In genomic region chr7:73560035-73560835, GRCh38 we compare ENCODE assay signal across 8 cellular contexts. TPM values are rescaled to one million over a fixed set of nuclear protein-coding genes. Genes with fewer than 3 reads are reported as not detected.
DNase-seq lines count a peak whose midpoint lies in the region; ATAC-seq and TF ChIP-seq lines count a peak whose summit lies in the region.

No MANE protein-coding gene starts in this region.

- POLR2A ChIA-PET in HEK293T (lab: Yijun Ruan, JAX), result interaction anchor here (0.9 to 2.4 kb wide), 3 partner anchors 8 to 38 kb away, joined by 3 to 10 read pairs (median 4); partner anchors contain the start of gene BAZ1B

- H3K4me1 ChIP-seq in OCI-LY3 (ENCODE audit: low read length) (peaks cover 33% of the 10 kb centered on the region), BE2C (no peaks in the 10 kb centered on the region)

- H3K27me3 ChIP-seq in OCI-LY3 (ENCODE audit: low read depth, low read length) (no peaks in the 10 kb centered on the region), BE2C (peaks cover 4% of the 10 kb centered on the region; the same call in 1 of the 2 replicates)

- in situ Hi-C loops in GM13977 (cut with MboI; ENCODE audit: low pct_unique_long_range_greater_than_20kb, low sequenced_read_pairs, unreplicated experiment), result no loop called here

- peak; percentile 87 for DNase-seq in AG08396 (ENCODE audit: low spot score)
- DNase-seq in GM13977 (ENCODE audit: low spot score), result peak; percentile 62
- DNase-seq in fibroblast of gingiva (ENCODE audit: low read depth), result peak; percentile 78
- DNase-seq in BE2C, result no peak
- DNase-seq in HEK293T (ENCODE audit: extremely low spot score), result no peak

- H4K20me1 ChIP-seq in OCI-LY3 (ENCODE audit: insufficient read depth, low read length), result peaks cover 15% of the 10 kb centered on the region

- TF ChIP-seq CTCF in GM13977 (IDR thresholded peaks at IDR 0.05; ENCODE audit: extremely low read depth, insufficient read depth, missing control alignments) (no peak), OCI-LY3 (IDR thresholded peaks at IDR 0.05; ENCODE audit: low read depth, low read length) (no peak), BE2C (IDR thresholded peaks at IDR 0.05; ENCODE audit: low read depth, low read length) (no peak)

- H3K27ac ChIP-seq in OCI-LY3 (ENCODE audit: low read length), result no peak overlapping the region

- peak overlapping the region; percentile 32 for H3K4me3 ChIP-seq in OCI-LY3 (ENCODE audit: low read length)
- H3K4me3 ChIP-seq in BE2C (ENCODE audit: low read depth, low read length), result no peak overlapping the region

- H3K9ac ChIP-seq in OCI-LY3 (ENCODE audit: low read length), result no peak overlapping the region

- ATAC-seq in GM18870 (IDR thresholded peaks at IDR 0.05; ENCODE audit: unreplicated experiment) (no peak), GM19328 (IDR thresholded peaks at IDR 0.05; ENCODE audit: unreplicated experiment) (no peak)

- H3K79me2 ChIP-seq in OCI-LY3 (ENCODE audit: low read length), result peaks cover 19% of the 10 kb centered on the region

- H3K9me3 ChIP-seq in OCI-LY3 (ENCODE audit: insufficient read depth, low read length) (0 out of 2 replicates have a peak, but pooled peaks cover 4% of the 10 kb centered on the region), BE2C (no peaks in the 10 kb centered on the region)

- CTCF ChIA-PET in HEK293T (lab: Yijun Ruan, JAX), result no interaction called here

- H3K4me2 ChIP-seq in OCI-LY3 (ENCODE audit: low read length), result peak overlapping the region; percentile 56

- peak overlapping the region; percentile 29; the same call in 1 of the 2 replicates for H2AFZ ChIP-seq in OCI-LY3 (ENCODE audit: low read depth, low read length)

- H3K36me3 ChIP-seq in OCI-LY3 (replicated peaks; ENCODE audit: low read depth, low read length), result no peaks in the 10 kb centered on the region
- no peaks in the 10 kb centered on the region for H3K36me3 ChIP-seq in BE2C

TF ChIP-seq in HEK293T, 16 proteins besides CTCF, POLR2A, EP300 and RAD21:
- TF ChIP-seq FOXK2 (IDR thresholded peaks at IDR 0.05), result no peak
- no peak for TF ChIP-seq PKNOX1 (IDR thresholded peaks at IDR 0.05)
- no peak for TF ChIP-seq FOXM1 (IDR thresholded peaks at IDR 0.05; ENCODE audit: borderline replicate concordance)
- TF ChIP-seq ARNT (IDR thresholded peaks at IDR 0.05), result no peak
- TF ChIP-seq ZNF384 (IDR thresholded peaks at IDR 0.05), result no peak
TF ChIP-seq in HEK293T: peak in this region for 0.

RNA-seq across cellular contexts. Expression of gene BCL7B, which starts 2.7 kb away (rescaled TPM):
- polyA plus RNA-seq in BE2C (2012; ENCODE audit: insufficient read depth, insufficient read length, low read depth), result 40.6 TPM

RNA-seq across cellular contexts. Expression of gene TBL2, which starts 18.1 kb away (rescaled TPM):
- polyA plus RNA-seq in BE2C (2012; ENCODE audit: insufficient read depth, insufficient read length, low read depth), result 53.4 TPM

RNA-seq across cellular contexts. Expression of gene BAZ1B, which starts 38.1 kb away (rescaled TPM):
- polyA plus RNA-seq in BE2C (2012; ENCODE audit: insufficient read depth, insufficient read length, low read depth), result 67.3 TPM

Comparison
In these comparisons a context has a peak if more than half of its experiments do, and no peak if none do; other contexts are left out.
1. DNase-seq: peak in AG08396 (single experiment), GM13977 (single experiment) and fibroblast of gingiva (single experiment); none in BE2C (single experiment) and HEK293T (single experiment).